In genomic region chr1:32904797-32905196, GRCh38 we compare ENCODE assay signal across 17 cellular contexts. TPM values are rescaled to one million over a fixed set of nuclear protein-coding genes. Genes with fewer than 3 reads are reported as not detected.
"Had no signal": no experiment of that assay in that cellular context is flagged by ENCODE, and none has a peak within 500 bp of the region (broad histone marks: within the 10 kb centered on the region; RNA-seq: fewer than 3 reads in every experiment).

No MANE protein-coding gene starts in this region.

- ATAC-seq: foreskin keratinocyte had no signal

- H3K27ac ChIP-seq: dorsolateral prefrontal cortex, epithelial cell of prostate, foreskin keratinocyte, right atrium auricular region, suprapubic skin had no signal

- H3K9me3 ChIP-seq: right atrium auricular region, suprapubic skin had no signal

- H3K36me3 ChIP-seq: right atrium auricular region, suprapubic skin had no signal

- H3K4me3 ChIP-seq: dorsolateral prefrontal cortex, lung, right atrium auricular region, suprapubic skin had no signal

- H3K4me1 ChIP-seq: foreskin keratinocyte had no signal

- H3K27me3 ChIP-seq: dorsolateral prefrontal cortex, foreskin keratinocyte, suprapubic skin had no signal

- DNase-seq: activated CD4-positive, alpha-beta T cell treated with anti-CD3 and anti-CD28 coated beads, Interleukin-2, amount 50 U/mL, for 4 hours; endodermal cell; foreskin keratinocyte; hippocampal formation; islet precursor cell; SW 1271; T-helper 2 cell had no signal

RNA-seq across cellular contexts. Expression of gene HPCA, which starts 18.5 kb away (rescaled TPM):
- total RNA-seq: activated CD8-positive, alpha-beta memory T cell treated with anti-CD3 and anti-CD28 coated beads for 36 hours; cardiac septum; foreskin keratinocyte; left lobe of liver; right atrium auricular region; skeletal muscle tissue; suprapubic skin had no signal
- polyA plus RNA-seq: fibroblast of lung, foreskin keratinocyte had no signal

RNA-seq across cellular contexts. Expression of gene FNDC5, which starts 34.1 kb away (rescaled TPM):
- total RNA-seq: activated CD8-positive, alpha-beta memory T cell treated with anti-CD3 and anti-CD28 coated beads for 36 hours; foreskin keratinocyte had no signal
- polyA plus RNA-seq: foreskin keratinocyte had no signal
